ENCODE assay signal across 9 cellular contexts in the genomic region with DNA sequence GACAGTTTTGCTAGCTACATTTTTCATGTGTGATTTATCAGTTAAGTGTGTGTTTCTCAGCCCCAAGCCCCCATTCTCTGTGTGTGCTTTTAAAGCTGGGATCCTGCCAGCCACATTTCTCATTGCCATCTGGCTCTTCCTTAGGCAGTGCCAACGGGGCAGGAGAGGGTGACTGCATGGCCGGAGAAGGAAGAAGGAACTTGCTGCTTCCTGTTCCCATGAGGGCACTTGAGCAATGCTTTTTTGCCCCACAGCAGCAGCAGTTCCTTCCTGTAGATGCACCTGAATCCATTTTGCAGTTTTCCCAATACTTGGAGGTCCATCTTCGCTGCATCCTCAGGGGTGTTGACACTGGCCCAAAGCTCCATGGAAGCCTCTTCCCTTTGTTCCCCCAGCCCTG. TPM values are rescaled to one million over a fixed set of nuclear protein-coding genes. Genes with fewer than 3 reads are reported as not detected.
DNase-seq lines count a peak whose midpoint lies in the region; ATAC-seq and FAIRE-seq lines count a peak whose summit lies in the region.
"Had no signal": no experiment of that assay in that cellular context is flagged by ENCODE, and none has a peak within 500 bp of the region (broad histone marks: within the 10 kb centered on the region; RNA-seq: fewer than 3 reads in every experiment).

No MANE protein-coding gene starts in this region.

- peak overlapping the region; percentile 87 for H3K4me3 Mint-ChIP-seq in activated T-helper 17 cell treated with anti-CD3 and anti-CD28 coated beads, Interleukin-2, amount 50 U/mL, for 72 hours
- H3K4me3 Mint-ChIP-seq: neural progenitor cell had no signal

- in situ Hi-C loops in KBM-7 (cut with MboI; ENCODE audit: low pct_unique_long_range_greater_than_20kb, low sequenced_read_pairs), result no loop called here

- FAIRE-seq in HTR-8/SVneo (lab: Jason Lieb, UNC), result no peak

- ATAC-seq in activated T-helper 17 cell treated with anti-CD3 and anti-CD28 coated beads, Interleukin-2, amount 50 U/mL, for 72 hours (replicated peaks), result no peak
- ATAC-seq in left colon (peak; percentile 53), HG03045 (IDR thresholded peaks at IDR 0.05; ENCODE audit: unreplicated experiment) (no peak), HG03469 (IDR thresholded peaks at IDR 0.05; ENCODE audit: unreplicated experiment) (no peak), HG02642 (IDR thresholded peaks at IDR 0.05; ENCODE audit: poor library complexity, unreplicated experiment) (no peak)

- peak overlapping the region; percentile 90 for H3K27ac Mint-ChIP-seq in activated T-helper 17 cell treated with anti-CD3 and anti-CD28 coated beads, Interleukin-2, amount 50 U/mL, for 72 hours

- DNase-seq in CD1c-positive myeloid dendritic cell (ENCODE audit: extremely low spot score) (peak; percentile 68), KBM-7 (peak; percentile 50), left colon (no peak), HTR-8/SVneo (ENCODE audit: insufficient read length, low spot score) (no peak)

- no peaks in the 10 kb centered on the region for H3K27me3 Mint-ChIP-seq in activated T-helper 17 cell treated with anti-CD3 and anti-CD28 coated beads, Interleukin-2, amount 50 U/mL, for 72 hours

- no peaks in the 10 kb centered on the region for H3K9me3 Mint-ChIP-seq in activated T-helper 17 cell treated with anti-CD3 and anti-CD28 coated beads, Interleukin-2, amount 50 U/mL, for 72 hours
- H3K9me3 Mint-ChIP-seq: neural progenitor cell had no signal

- H3K4me1 Mint-ChIP-seq in activated T-helper 17 cell treated with anti-CD3 and anti-CD28 coated beads, Interleukin-2, amount 50 U/mL, for 72 hours, result peaks cover 75% of the 10 kb centered on the region

- intact Hi-C loops in left colon (cut with DNase I, micrococcal nuclease), result no loop called here

- no peaks in the 10 kb centered on the region for H3K36me3 Mint-ChIP-seq in activated T-helper 17 cell treated with anti-CD3 and anti-CD28 coated beads, Interleukin-2, amount 50 U/mL, for 72 hours (ENCODE audit: low read depth)

RNA-seq across cellular contexts. Expression of a gene that starts 37.5 kb away (rescaled TPM):
- total RNA-seq in activated T-helper 17 cell treated with anti-CD3 and anti-CD28 coated beads, Interleukin-2, amount 50 U/mL, for 72 hours, result 10 to 100 TPM; 45.3 to 59.1 TPM
- total RNA-seq in left colon, result 10 to 100 TPM; 50.9 to 51.0 TPM

Comparison
In these comparisons a context has a peak if more than half of its experiments do, and no peak if none do; other contexts are left out.
1. DNase-seq: peak in CD1c-positive myeloid dendritic cell (single experiment) and KBM-7 (single experiment); none in left colon (0 of 2) and HTR-8/SVneo (single experiment).